Comparison of ENCODE assay signal across 28 cellular contexts in the genomic region with DNA sequence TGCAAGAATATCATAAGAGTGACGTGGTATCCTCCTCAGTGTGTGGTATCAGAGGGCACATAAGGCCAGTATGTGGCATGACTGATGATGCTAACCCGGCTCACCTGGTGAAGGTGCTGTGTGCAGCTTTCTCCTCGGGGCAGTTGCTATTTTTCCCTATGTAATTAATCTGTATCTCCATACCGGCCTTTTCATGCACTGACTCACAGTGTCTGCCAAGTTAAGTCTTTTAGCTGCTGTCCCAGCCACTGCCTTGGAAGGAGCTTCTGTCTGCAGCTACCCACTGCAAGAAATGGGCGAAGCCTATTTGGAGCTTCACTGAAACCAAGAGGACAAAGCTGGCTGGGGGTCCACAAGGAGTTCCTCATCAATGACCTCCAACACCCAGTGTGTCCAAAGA. TPM values are rescaled to one million over a fixed set of nuclear protein-coding genes. Genes with fewer than 3 reads are reported as not detected.
"Had no signal": no experiment of that assay in that cellular context is flagged by ENCODE, and none has a peak within 500 bp of the region (broad histone marks: within the 10 kb centered on the region; RNA-seq: fewer than 3 reads in every experiment).

No MANE protein-coding gene starts in this region.

- H3K4me3 ChIP-seq: breast epithelium, Peyer's patch had no signal

- H3K9me3 ChIP-seq: breast epithelium, Peyer's patch had no signal

- DNase-seq: activated CD4-positive, alpha-beta memory T cell treated with anti-CD3 and anti-CD28 coated beads, Interleukin-2, amount 10 ng/mL, durations not matched to agents 7 days and 5 days; activated CD4-positive, alpha-beta T cell treated with anti-CD3 and anti-CD28 coated beads, Interleukin-2, amount 10 ng/mL, durations not matched to agents 7 days and 5 days; activated CD4-positive, CD25-positive, alpha-beta regulatory T cell; activated CD8-positive, alpha-beta memory T cell treated with anti-CD3 and anti-CD28 coated beads, Interleukin-2, amount 50 U/mL, for 4 hours; activated gamma-delta T cell treated with Interleukin-2 at 50 U/mL for 16 hours; activated naive CD4-positive, alpha-beta T cell treated with anti-CD3 and anti-CD28 coated beads, Interleukin-2, amount 10 ng/mL, durations not matched to agents 7 days and 5 days; activated naive CD8-positive, alpha-beta T cell treated with anti-CD3 and anti-CD28 coated beads for 36 hours; activated T-cell treated with anti-CD3 and anti-CD28 coated beads, Interleukin-2, amount 50 U/mL, for 72 hours; anterior cingulate cortex; caudate nucleus; KG1; NCI-H1092; NCI-H1417; NCI-H1930; NCI-H2107; NCI-H345; NCI-H510A treated with DMSO at 0.1 percent for 48 hours; NCI-H69; NK-92 treated with Interleukin-12 subunit alpha and Interleukin-12 subunit beta, amount 100 ng/mL, for 24 hours; OCI-M1; Peyer's patch; SHP77 treated with DMSO at 0.1 percent for 48 hours; T-helper 17 cell; T1000 had no signal

- H3K27ac ChIP-seq: breast epithelium, Peyer's patch, VCaP had no signal

- H3K27me3 ChIP-seq: breast epithelium, Peyer's patch had no signal

- H3K4me1 ChIP-seq: breast epithelium, Peyer's patch had no signal

- ATAC-seq: activated T-cell treated with anti-CD3 and anti-CD28 coated beads, Interleukin-2, amount 50 U/mL, for 72 hours; T-helper 17 cell had no signal

- H3K36me3 ChIP-seq: breast epithelium, Peyer's patch had no signal

RNA-seq across cellular contexts. Expression of gene NXNL2, which starts 46.0 kb away (rescaled TPM):
- total RNA-seq: activated CD4-positive, alpha-beta memory T cell treated with anti-CD3 and anti-CD28 coated beads, Interleukin-2, amount 10 ng/mL, durations not matched to agents 7 days and 5 days; activated CD4-positive, alpha-beta T cell treated with anti-CD3 and anti-CD28 coated beads, Interleukin-2, amount 10 ng/mL, durations not matched to agents 7 days and 5 days; activated naive CD8-positive, alpha-beta T cell treated with anti-CD3 and anti-CD28 coated beads for 36 hours; activated T-cell treated with anti-CD3 and anti-CD28 coated beads, Interleukin-2, amount 50 U/mL, for 72 hours; activated T-helper 2 cell treated with anti-CD3 and anti-CD28 coated beads, Interferon-gamma antibody, Interleukin-2, Interleukin-4, amounts not matched to agents 10 μg/mL and 5 μg/mL and 100 μg/mL, durations not matched to agents 14 hours and 24 hours and 36 hours; Peyer's patch; SK-MEL-5; T-helper 17 cell had no signal
